ENCODE assay signal across 8 cellular contexts in the genomic region with DNA sequence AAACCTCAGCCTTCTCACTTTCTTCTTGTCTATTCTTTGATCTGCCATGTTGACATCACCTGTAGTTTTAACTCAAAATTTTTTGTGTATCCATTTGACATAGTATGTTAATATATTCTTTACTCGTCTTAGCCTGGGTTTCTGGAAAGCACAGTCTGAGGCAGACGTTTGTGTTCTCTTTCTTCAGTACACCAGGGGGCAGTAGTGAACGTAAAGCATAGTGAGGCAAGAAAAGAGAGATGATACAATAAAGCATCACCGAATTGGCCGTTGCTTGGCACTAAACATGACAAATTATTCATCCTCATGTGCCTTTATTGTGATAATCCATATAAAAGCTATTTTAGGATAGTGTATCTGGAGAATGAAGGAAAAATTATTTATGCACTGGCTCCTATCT.
A peak's percentile ranks its signal among the peaks of the same experiment; 100 is the strongest.
DNase-seq lines count a peak whose midpoint lies in the region; ATAC-seq and TF ChIP-seq lines count a peak whose summit lies in the region.

No MANE protein-coding gene starts in this region.

- TF ChIP-seq EP300 in Ishikawa (IDR thresholded peaks at IDR 0.05; ENCODE audit: borderline replicate concordance): no peak

- no peak overlapping the region for H3K27ac ChIP-seq in AG04450 (ENCODE audit: low read depth, low read length)
- no peak overlapping the region for H3K27ac ChIP-seq in SK-N-MC

- peak; percentile 47 for TF ChIP-seq RAD21 in Ishikawa (IDR thresholded peaks at IDR 0.05; ENCODE audit: low read depth)

- ATAC-seq in GM21717 (IDR thresholded peaks at IDR 0.05; ENCODE audit: unreplicated experiment): no peak

- no peaks in the 10 kb centered on the region for H3K36me3 ChIP-seq in SK-N-MC (ENCODE audit: insufficient read depth, low read length)

- POLR2A ChIA-PET in AG04450 (lab: Yijun Ruan, JAX): no interaction called here

- H3K27me3 ChIP-seq in AG04450 (ENCODE audit: control insufficient read depth, insufficient read depth, low read length): no peaks in the 10 kb centered on the region

- TF ChIP-seq CTCF in AG04450 (IDR thresholded peaks at IDR 0.05; ENCODE audit: low read depth, low read length) (peak; percentile 64), GM12874 (IDR thresholded peaks at IDR 0.05; ENCODE audit: insufficient read depth, low read depth, low read length) (peak; percentile 64), fibroblast of pulmonary artery (IDR thresholded peaks at IDR 0.05; ENCODE audit: low read length, missing control alignments) (peak; percentile 84)

- H3K4me3 ChIP-seq in AG04450 (ENCODE audit: low read depth, low read length) (no peak overlapping the region), SK-N-MC (no peak overlapping the region), fibroblast of pulmonary artery (replicated peaks; ENCODE audit: low read depth, low read length) (no peak overlapping the region)

- CTCF ChIA-PET in AG04450 (lab: Charles Lee): interaction anchor here (0.6 to 2.2 kb wide), 4 partner anchors 15 to 511 kb away, joined by 3 to 15 read pairs (median 4); no protein-coding TSS in a partner anchor

- H3K9me3 ChIP-seq in AG04450 (ENCODE audit: control insufficient read depth, insufficient read depth, low read length): no peaks in the 10 kb centered on the region
- H3K9me3 ChIP-seq in SK-N-MC (ENCODE audit: low read depth, low read length): no peaks in the 10 kb centered on the region

- peak; percentile 15 for DNase-seq in AG04450 (ENCODE audit: low read depth, low spot score)
- DNase-seq in SK-N-MC (ENCODE audit: low read depth, low spot score): peak; percentile 1
- DNase-seq in fibroblast of pulmonary artery (ENCODE audit: low read depth): peak; percentile 74
- DNase-seq in retina: peak; percentile 32
- DNase-seq in activated effector memory CD4-positive, alpha-beta T cell treated with anti-CD3 and anti-CD28 coated beads, Interleukin-2, amount 50 U/mL, for 16 hours: no peak

- H3K9ac ChIP-seq in SK-N-MC (ENCODE audit: insufficient read length): no peak overlapping the region

TF ChIP-seq in Ishikawa, 13 proteins besides CTCF, POLR2A, EP300 and RAD21:
- TF ChIP-seq FOXM1 (IDR thresholded peaks at IDR 0.05; ENCODE audit: borderline replicate concordance, low read depth) (no peak), EGR1 (IDR thresholded peaks at IDR 0.05) (no peak), TEAD4 (IDR thresholded peaks at IDR 0.05) (no peak), CEBPB (IDR thresholded peaks at IDR 0.05) (no peak), NFIC (IDR thresholded peaks at IDR 0.05) (no peak), YY1 (IDR thresholded peaks at IDR 0.05; ENCODE audit: low read depth) (no peak), TCF12 (IDR thresholded peaks at IDR 0.05; ENCODE audit: low read depth) (no peak), ZBTB7A (IDR thresholded peaks at IDR 0.05; ENCODE audit: low read depth) (no peak), TAF1 (IDR thresholded peaks at IDR 0.05; ENCODE audit: low read depth) (no peak), CREB1 (IDR thresholded peaks at IDR 0.05; ENCODE audit: low read depth) (no peak)
- TF ChIP-seq, protein P1, sequence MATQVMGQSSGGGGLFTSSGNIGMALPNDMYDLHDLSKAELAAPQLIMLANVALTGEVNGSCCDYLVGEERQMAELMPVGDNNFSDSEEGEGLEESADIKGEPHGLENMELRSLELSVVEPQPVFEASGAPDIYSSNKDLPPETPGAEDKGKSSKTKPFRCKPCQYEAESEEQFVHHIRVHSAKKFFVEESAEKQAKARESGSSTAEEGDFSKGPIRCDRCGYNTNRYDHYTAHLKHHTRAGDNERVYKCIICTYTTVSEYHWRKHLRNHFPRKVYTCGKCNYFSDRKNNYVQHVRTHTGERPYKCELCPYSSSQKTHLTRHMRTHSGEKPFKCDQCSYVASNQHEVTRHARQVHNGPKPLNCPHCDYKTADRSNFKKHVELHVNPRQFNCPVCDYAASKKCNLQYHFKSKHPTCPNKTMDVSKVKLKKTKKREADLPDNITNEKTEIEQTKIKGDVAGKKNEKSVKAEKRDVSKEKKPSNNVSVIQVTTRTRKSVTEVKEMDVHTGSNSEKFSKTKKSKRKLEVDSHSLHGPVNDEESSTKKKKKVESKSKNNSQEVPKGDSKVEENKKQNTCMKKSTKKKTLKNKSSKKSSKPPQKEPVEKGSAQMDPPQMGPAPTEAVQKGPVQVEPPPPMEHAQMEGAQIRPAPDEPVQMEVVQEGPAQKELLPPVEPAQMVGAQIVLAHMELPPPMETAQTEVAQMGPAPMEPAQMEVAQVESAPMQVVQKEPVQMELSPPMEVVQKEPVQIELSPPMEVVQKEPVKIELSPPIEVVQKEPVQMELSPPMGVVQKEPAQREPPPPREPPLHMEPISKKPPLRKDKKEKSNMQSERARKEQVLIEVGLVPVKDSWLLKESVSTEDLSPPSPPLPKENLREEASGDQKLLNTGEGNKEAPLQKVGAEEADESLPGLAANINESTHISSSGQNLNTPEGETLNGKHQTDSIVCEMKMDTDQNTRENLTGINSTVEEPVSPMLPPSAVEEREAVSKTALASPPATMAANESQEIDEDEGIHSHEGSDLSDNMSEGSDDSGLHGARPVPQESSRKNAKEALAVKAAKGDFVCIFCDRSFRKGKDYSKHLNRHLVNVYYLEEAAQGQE (IDR thresholded peaks at IDR 0.05; ENCODE audit: low read depth): no peak
- TF ChIP-seq, protein P2, sequence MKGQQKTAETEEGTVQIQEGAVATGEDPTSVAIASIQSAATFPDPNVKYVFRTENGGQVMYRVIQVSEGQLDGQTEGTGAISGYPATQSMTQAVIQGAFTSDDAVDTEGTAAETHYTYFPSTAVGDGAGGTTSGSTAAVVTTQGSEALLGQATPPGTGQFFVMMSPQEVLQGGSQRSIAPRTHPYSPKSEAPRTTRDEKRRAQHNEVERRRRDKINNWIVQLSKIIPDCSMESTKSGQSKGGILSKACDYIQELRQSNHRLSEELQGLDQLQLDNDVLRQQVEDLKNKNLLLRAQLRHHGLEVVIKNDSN (IDR thresholded peaks at IDR 0.05): no peak
- TF ChIP-seq, protein P3, sequence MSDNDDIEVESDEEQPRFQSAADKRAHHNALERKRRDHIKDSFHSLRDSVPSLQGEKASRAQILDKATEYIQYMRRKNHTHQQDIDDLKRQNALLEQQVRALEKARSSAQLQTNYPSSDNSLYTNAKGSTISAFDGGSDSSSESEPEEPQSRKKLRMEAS (IDR thresholded peaks at IDR 0.05): no peak
